ENCODE assay signal across 8 cellular contexts in the genomic region with DNA sequence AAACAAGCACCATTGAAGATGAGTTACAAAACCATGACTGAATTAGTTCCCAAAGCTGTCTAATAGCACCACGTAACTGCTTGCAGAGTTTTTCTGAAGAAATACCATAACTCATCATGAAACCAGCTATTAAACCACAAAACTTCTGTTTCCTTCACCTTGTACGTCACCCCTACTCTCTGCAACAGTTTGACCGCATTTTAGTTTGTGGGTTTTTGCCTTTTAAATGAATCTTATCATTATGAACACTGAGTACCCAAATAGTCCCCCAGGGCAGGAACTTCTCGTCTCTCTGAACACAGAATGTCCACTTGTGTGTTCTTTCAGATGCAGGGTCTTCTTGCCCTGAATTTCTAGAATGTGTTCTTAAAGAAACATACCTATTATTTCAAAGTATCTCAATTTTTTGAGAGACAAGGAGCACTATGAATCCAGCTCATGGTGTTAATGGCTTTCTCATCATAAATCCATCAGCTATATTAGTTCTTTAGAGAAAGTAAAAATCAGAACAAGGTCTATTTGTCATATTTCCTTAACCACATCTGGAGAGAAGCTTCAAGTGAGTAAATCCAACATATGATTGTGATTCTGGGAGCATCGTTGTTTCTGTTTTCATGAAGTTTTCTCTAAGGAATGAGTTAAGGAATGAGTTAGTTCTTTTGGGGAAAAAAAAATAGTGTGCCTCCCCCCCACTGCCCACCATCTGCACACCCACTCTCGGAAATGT.
DNase-seq lines count a peak whose midpoint lies in the region; ATAC-seq and TF ChIP-seq lines count a peak whose summit lies in the region.

No MANE protein-coding gene starts in this region.

- peak; percentile 61 for ATAC-seq in GM18499 (IDR thresholded peaks at IDR 0.05; ENCODE audit: insufficient read depth, unreplicated experiment)
- ATAC-seq in GM21737 (IDR thresholded peaks at IDR 0.05; ENCODE audit: unreplicated experiment): peak; percentile 70

- intact Hi-C loops in testis (cut with DNase I; ENCODE audit: low total_unique reads): no loop called here

- no peaks in the 10 kb centered on the region for H3K9me2 ChIP-seq in Loucy (replicated peaks; ENCODE audit: low read depth, low read length)

- peak overlapping the region in 1 of 2 donors; percentile 62 for H3K27ac ChIP-seq in testis

- TF ChIP-seq POLR2A in testis (IDR thresholded peaks at IDR 0.05): no peak

- 49 to 52% methylated on average over 6 of the region's 6 CpGs for WGBS in testis, 2 donors

- H3K36me3 ChIP-seq in Loucy (ENCODE audit: insufficient read depth, low read length) (no peaks in the 10 kb centered on the region), testis (ENCODE audit: low read depth, missing control alignments) (no peaks in the 10 kb centered on the region)

- peak overlapping the region; percentile 70 for H3K9ac ChIP-seq in Loucy (ENCODE audit: low read depth, low read length, poor library complexity, severe bottlenecking)

- H4K20me1 ChIP-seq in Loucy (ENCODE audit: insufficient read depth, low read length, poor library complexity, severe bottlenecking): no peaks in the 10 kb centered on the region

- peaks cover 6% of the 10 kb centered on the region; the same call in 1 of the 2 replicates for H3F3A ChIP-seq in Loucy (ENCODE audit: low read depth)

- DNase-seq in cardiac fibroblast (ENCODE audit: low read depth in 2 of 2): peak; percentile 48 to 74
- DNase-seq in testis: peak; percentile 42
- no peak for DNase-seq in NCI-H345 treated with DMSO at 0.1 percent for 48 hours (lab: John Stamatoyannopoulos, UW; ENCODE audit: unreplicated experiment)
- no peak for DNase-seq in occipital lobe (lab: John Stamatoyannopoulos, UW)
- no peak for DNase-seq in NCI-H345 (lab: John Stamatoyannopoulos, UW)

- no peak overlapping the region for H2AFZ ChIP-seq in Loucy (ENCODE audit: low read length)

- H3K4me1 ChIP-seq in Loucy (ENCODE audit: insufficient read depth, low read length, poor library complexity, severe bottlenecking): peaks cover 72% of the 10 kb centered on the region
- peaks cover 4% of the 10 kb centered on the region for H3K4me1 ChIP-seq in testis

- H3K4me3 ChIP-seq in Loucy (ENCODE audit: low read length, poor library complexity, severe bottlenecking) (peak overlapping the region; percentile 56), cardiac fibroblast (replicated peaks in 1 of 2; ENCODE audit: low read depth in 2 of 2, low read length in 2 of 2) (no peak overlapping the region), testis (no peak overlapping the region)

- H3K79me2 ChIP-seq in Loucy (ENCODE audit: insufficient read depth, low read length): no peaks in the 10 kb centered on the region

- H3K27me3 ChIP-seq in Loucy (ENCODE audit: insufficient read depth, low read length, poor library complexity, severe bottlenecking): no peaks in the 10 kb centered on the region
- no peaks in the 10 kb centered on the region for H3K27me3 ChIP-seq in testis

- peaks cover 13% of the 10 kb centered on the region; the same call in 1 of the 2 replicates for H3K9me3 ChIP-seq in Loucy (ENCODE audit: insufficient read depth, low read depth, low read length)
- H3K9me3 ChIP-seq in testis: no peaks in the 10 kb centered on the region

- peak overlapping the region; percentile 77 for H3K4me2 ChIP-seq in Loucy (ENCODE audit: low read depth, low read length, poor library complexity, severe bottlenecking)

- TF ChIP-seq CTCF in Loucy (conservative IDR thresholded peaks at IDR 0.05; ENCODE audit: low read length) (no peak), cardiac fibroblast (IDR thresholded peaks at IDR 0.05; ENCODE audit: low read depth, low read length) (no peak), testis (IDR thresholded peaks at IDR 0.05) (no peak)

Comparison
In these comparisons a context has a peak if more than half of its experiments do, and no peak if none do; other contexts are left out.
1. DNase-seq: peak in cardiac fibroblast (2 of 2) and testis (single experiment); none in NCI-H345 treated with DMSO at 0.1 percent for 48 hours (single experiment), occipital lobe (single experiment) and NCI-H345 (single experiment).